In the genomic region with DNA sequence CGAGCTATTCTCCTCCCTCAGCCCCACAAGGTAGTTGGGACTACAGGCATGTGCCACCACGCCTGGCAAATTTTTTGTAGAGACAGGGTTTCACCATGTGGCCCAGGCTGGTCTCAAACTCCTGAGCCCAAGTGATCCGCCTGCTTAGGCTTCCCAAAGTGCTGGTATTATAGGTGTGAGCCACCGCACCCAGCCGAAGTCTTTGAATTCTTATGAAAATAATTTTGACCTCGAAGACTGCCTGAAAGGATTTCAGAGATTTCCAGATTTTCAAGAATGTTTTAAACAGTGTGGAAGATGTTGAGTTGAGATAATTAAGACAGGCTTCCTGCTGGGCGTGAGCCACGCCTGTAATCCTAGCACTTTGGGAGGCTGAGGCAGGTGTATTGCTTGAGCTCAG, we compare ENCODE assay signal across 19 cellular contexts. TPM values are rescaled to one million over a fixed set of nuclear protein-coding genes. Genes with fewer than 3 reads are reported as not detected.
A peak's percentile ranks its signal among the peaks of the same experiment; 100 is the strongest.
DNase-seq lines count a peak whose midpoint lies in the region; ATAC-seq, FAIRE-seq and TF ChIP-seq lines count a peak whose summit lies in the region.
"Had no signal": no experiment of that assay in that cellular context is flagged by ENCODE, and none has a peak within 500 bp of the region (broad histone marks: within the 10 kb centered on the region; RNA-seq: fewer than 3 reads in every experiment).

No MANE protein-coding gene starts in this region.

- H3K27me3 ChIP-seq in endodermal cell (ENCODE audit: control insufficient read depth, insufficient read depth, low read length, poor library complexity, severe bottlenecking), result no peaks in the 10 kb centered on the region
- H3K27me3 ChIP-seq: BLaER1 treated with 17β-estradiol and CSF1 and Interleukin-3, amounts not matched to agents 10 nM and 100 nM had no signal

- no peak overlapping the region for H3K4me3 Mint-ChIP-seq in activated CD4-positive, alpha-beta T cell treated with anti-CD3 and anti-CD28 coated beads, Interleukin-2, amount 10 ng/mL, durations not matched to agents 24 days and 14 days
- no peak overlapping the region for H3K4me3 Mint-ChIP-seq in activated CD4-positive, alpha-beta T cell treated with anti-CD3 and anti-CD28 coated beads, Interleukin-2, amount 10 ng/mL, durations not matched to agents 7 days and 5 days
- H3K4me3 Mint-ChIP-seq in activated naive CD4-positive, alpha-beta T cell treated with anti-CD3 and anti-CD28 coated beads for 36 hours, result no peak overlapping the region
- H3K4me3 Mint-ChIP-seq in endodermal cell, result no peak overlapping the region
- H3K4me3 Mint-ChIP-seq: B cell; CD8-positive, alpha-beta T cell; GM23338 had no signal

- no peaks in the 10 kb centered on the region for H3K9me3 Mint-ChIP-seq in activated CD4-positive, alpha-beta T cell treated with anti-CD3 and anti-CD28 coated beads, Interleukin-2, amount 10 ng/mL, durations not matched to agents 24 days and 14 days
- H3K9me3 Mint-ChIP-seq in activated CD4-positive, alpha-beta T cell treated with anti-CD3 and anti-CD28 coated beads, Interleukin-2, amount 10 ng/mL, durations not matched to agents 7 days and 5 days, result no peaks in the 10 kb centered on the region
- H3K9me3 Mint-ChIP-seq in activated naive CD4-positive, alpha-beta T cell treated with anti-CD3 and anti-CD28 coated beads for 36 hours, result no peaks in the 10 kb centered on the region
- no peaks in the 10 kb centered on the region for H3K9me3 Mint-ChIP-seq in activated naive CD4-positive, alpha-beta T cell treated with anti-CD3 and anti-CD28 coated beads, Interleukin-2, amount 50 U/mL, for 72 hours
- H3K9me3 Mint-ChIP-seq in endodermal cell, result no peaks in the 10 kb centered on the region
- H3K9me3 Mint-ChIP-seq: CD8-positive, alpha-beta T cell; GM23338 had no signal

- no peak overlapping the region for H3K9ac ChIP-seq in endodermal cell (ENCODE audit: extremely low read depth, low read length, poor library complexity, severe bottlenecking)
- H3K9ac ChIP-seq: BLaER1 treated with 17β-estradiol and CSF1 and Interleukin-3, amounts not matched to agents 10 nM and 100 nM had no signal

- 92 to 93% methylated on average over 7 to 8 of the region's 8 CpGs for WGBS in endodermal cell (ENCODE audit: insufficient coverage in 1 of 2, insufficient read length in 1 of 2), 2 experiments

- DNase-seq in activated CD4-positive, alpha-beta T cell treated with anti-CD3 and anti-CD28 coated beads, Interleukin-2, amount 10 ng/mL, durations not matched to agents 24 days and 14 days, result no peak
- no peak for DNase-seq in activated CD4-positive, alpha-beta T cell treated with anti-CD3 and anti-CD28 coated beads, Interleukin-2, amount 10 ng/mL, durations not matched to agents 7 days and 5 days
- no peak for DNase-seq in activated naive CD4-positive, alpha-beta T cell treated with anti-CD3 and anti-CD28 coated beads for 36 hours
- no peak for DNase-seq in activated naive CD4-positive, alpha-beta T cell treated with anti-CD3 and anti-CD28 coated beads, Interleukin-2, amount 50 U/mL, for 72 hours (ENCODE audit: low spot score in 2 of 2)
- no peak for DNase-seq in endodermal cell
- no peak for DNase-seq in NAMALWA (ENCODE audit: low spot score)
- no peak for DNase-seq in frontal cortex (ENCODE audit: low spot score in 2 of 2)
- no peak for DNase-seq in stimulated activated CD4-positive, alpha-beta T cell treated with anti-CD3 and anti-CD28 coated beads, Interleukin-12 subunit alpha, Interleukin-12 subunit beta, amount 100 ng/mL, for 4 hours
- DNase-seq: 8988T; Calu3; CD8-positive, alpha-beta T cell; DMS79 treated with DMSO at 0.1 percent for 48 hours; GF-D8; HCEC 1CT had no signal

- CTCF ChIA-PET in activated CD4-positive, alpha-beta T cell treated with anti-CD3 and anti-CD28 coated beads, Interleukin-2, amount 10 ng/mL, durations not matched to agents 7 days and 5 days (lab: Charles Lee), result interaction anchor here (2.3 kb wide), 1 partner anchor 9 kb away, joined by 5 read pairs; no protein-coding TSS in a partner anchor
- CTCF ChIA-PET in activated naive CD4-positive, alpha-beta T cell treated with anti-CD3 and anti-CD28 coated beads for 36 hours (lab: Charles Lee), result interaction anchor here (1.3 kb wide), 1 partner anchor 9 kb away, joined by 5 read pairs; no protein-coding TSS in a partner anchor

- H3K27ac Mint-ChIP-seq in activated CD4-positive, alpha-beta T cell treated with anti-CD3 and anti-CD28 coated beads, Interleukin-2, amount 10 ng/mL, durations not matched to agents 24 days and 14 days, result peak overlapping the region; percentile 20
- no peak overlapping the region for H3K27ac Mint-ChIP-seq in activated CD4-positive, alpha-beta T cell treated with anti-CD3 and anti-CD28 coated beads, Interleukin-2, amount 10 ng/mL, durations not matched to agents 7 days and 5 days
- H3K27ac Mint-ChIP-seq in activated naive CD4-positive, alpha-beta T cell treated with anti-CD3 and anti-CD28 coated beads for 36 hours, result peak overlapping the region; percentile 78
- no peak overlapping the region for H3K27ac Mint-ChIP-seq in activated naive CD4-positive, alpha-beta T cell treated with anti-CD3 and anti-CD28 coated beads, Interleukin-2, amount 50 U/mL, for 72 hours
- peak overlapping the region; percentile 39 for H3K27ac Mint-ChIP-seq in endodermal cell
- H3K27ac Mint-ChIP-seq: B cell, GM23338 had no signal

- H3K4me1 ChIP-seq in endodermal cell (ENCODE audit: control insufficient read depth, insufficient read depth, low read length), result no peaks in the 10 kb centered on the region

- POLR2A ChIA-PET in activated CD4-positive, alpha-beta T cell treated with anti-CD3 and anti-CD28 coated beads, Interleukin-2, amount 10 ng/mL, durations not matched to agents 7 days and 5 days (lab: Charles Lee), result no interaction called here

- H3K9me3 ChIP-seq in endodermal cell (ENCODE audit: control insufficient read depth, low read length), result no peaks in the 10 kb centered on the region
- H3K9me3 ChIP-seq: BLaER1 treated with 17β-estradiol and CSF1 and Interleukin-3, amounts not matched to agents 10 nM and 100 nM had no signal

- ATAC-seq in activated naive CD4-positive, alpha-beta T cell treated with anti-CD3 and anti-CD28 coated beads, Interleukin-2, amount 50 U/mL, for 72 hours, result no peak
- ATAC-seq: CD8-positive, alpha-beta T cell; GM23338 had no signal

- intact Hi-C loops in activated CD4-positive, alpha-beta T cell treated with anti-CD3 and anti-CD28 coated beads, Interleukin-2, amount 10 ng/mL, durations not matched to agents 24 days and 14 days (cut with micrococcal nuclease), result no loop called here
- intact Hi-C loops in activated naive CD4-positive, alpha-beta T cell treated with anti-CD3 and anti-CD28 coated beads for 36 hours (cut with micrococcal nuclease), result loop anchor here (10.0 kb wide), 1 partner anchor 985 kb away; the partner anchor contains the start of genes AP5M1 and EXOC5

- no peaks in the 10 kb centered on the region for H3K27me3 Mint-ChIP-seq in activated CD4-positive, alpha-beta T cell treated with anti-CD3 and anti-CD28 coated beads, Interleukin-2, amount 10 ng/mL, durations not matched to agents 24 days and 14 days
- H3K27me3 Mint-ChIP-seq in activated CD4-positive, alpha-beta T cell treated with anti-CD3 and anti-CD28 coated beads, Interleukin-2, amount 10 ng/mL, durations not matched to agents 7 days and 5 days, result no peaks in the 10 kb centered on the region
- H3K27me3 Mint-ChIP-seq in activated naive CD4-positive, alpha-beta T cell treated with anti-CD3 and anti-CD28 coated beads for 36 hours (ENCODE audit: low read depth), result no peaks in the 10 kb centered on the region
- H3K27me3 Mint-ChIP-seq in endodermal cell (ENCODE audit: insufficient read depth), result no peaks in the 10 kb centered on the region
- H3K27me3 Mint-ChIP-seq: B cell had no signal

- H3K4me3 ChIP-seq in endodermal cell (ENCODE audit: low read length), result no peak overlapping the region
- H3K4me3 ChIP-seq: BLaER1 treated with 17β-estradiol and CSF1 and Interleukin-3, amounts not matched to agents 10 nM and 100 nM; GM23338 had no signal

- TF ChIP-seq CTCF in endodermal cell (conservative IDR thresholded peaks at IDR 0.05), result no peak

- peaks cover 58% of the 10 kb centered on the region for H3K36me3 ChIP-seq in endodermal cell (ENCODE audit: control insufficient read depth, insufficient read depth, low read length)

- no peak for FAIRE-seq in frontal cortex (lab: Jason Lieb, UNC)
- FAIRE-seq: H54 had no signal

- H3K36me3 Mint-ChIP-seq in activated CD4-positive, alpha-beta T cell treated with anti-CD3 and anti-CD28 coated beads, Interleukin-2, amount 10 ng/mL, durations not matched to agents 24 days and 14 days (ENCODE audit: low read depth), result peaks cover 47% of the 10 kb centered on the region
- peaks cover 41% of the 10 kb centered on the region for H3K36me3 Mint-ChIP-seq in activated CD4-positive, alpha-beta T cell treated with anti-CD3 and anti-CD28 coated beads, Interleukin-2, amount 10 ng/mL, durations not matched to agents 7 days and 5 days (ENCODE audit: low read depth)
- peaks cover 42% of the 10 kb centered on the region for H3K36me3 Mint-ChIP-seq in activated naive CD4-positive, alpha-beta T cell treated with anti-CD3 and anti-CD28 coated beads for 36 hours (ENCODE audit: low read depth)
- H3K36me3 Mint-ChIP-seq in activated naive CD4-positive, alpha-beta T cell treated with anti-CD3 and anti-CD28 coated beads, Interleukin-2, amount 50 U/mL, for 72 hours, result peaks cover 30 to 45% of the 10 kb centered on the region in 2 donors
- H3K36me3 Mint-ChIP-seq in endodermal cell (ENCODE audit: low read depth), result peaks cover 43% of the 10 kb centered on the region

- H3K4me1 Mint-ChIP-seq in activated CD4-positive, alpha-beta T cell treated with anti-CD3 and anti-CD28 coated beads, Interleukin-2, amount 10 ng/mL, durations not matched to agents 24 days and 14 days, result peaks cover 38% of the 10 kb centered on the region
- H3K4me1 Mint-ChIP-seq in activated CD4-positive, alpha-beta T cell treated with anti-CD3 and anti-CD28 coated beads, Interleukin-2, amount 10 ng/mL, durations not matched to agents 7 days and 5 days, result peaks cover 35% of the 10 kb centered on the region
- peaks cover 41% of the 10 kb centered on the region for H3K4me1 Mint-ChIP-seq in activated naive CD4-positive, alpha-beta T cell treated with anti-CD3 and anti-CD28 coated beads for 36 hours (ENCODE audit: low read depth)
- H3K4me1 Mint-ChIP-seq in endodermal cell, result peaks cover 14% of the 10 kb centered on the region

- H3K27ac ChIP-seq in endodermal cell (ENCODE audit: low read depth, low read length), result no peak overlapping the region
- H3K27ac ChIP-seq: BLaER1 treated with 17β-estradiol and CSF1 and Interleukin-3, amounts not matched to agents 10 nM and 100 nM; HL-60 had no signal

RNA-seq across cellular contexts. Expression of gene PSMA3, which starts 5.0 kb away (rescaled TPM):
- 474 and 479 TPM in 2 replicates for total RNA-seq in activated CD4-positive, alpha-beta T cell treated with anti-CD3 and anti-CD28 coated beads, Interleukin-2, amount 10 ng/mL, durations not matched to agents 24 days and 14 days
- 100 to 1,000 TPM; 233 to 245 TPM for total RNA-seq in activated CD4-positive, alpha-beta T cell treated with anti-CD3 and anti-CD28 coated beads, Interleukin-2, amount 10 ng/mL, durations not matched to agents 7 days and 5 days
- 100 to 1,000 TPM; 399 to 424 TPM for total RNA-seq in activated naive CD4-positive, alpha-beta T cell treated with anti-CD3 and anti-CD28 coated beads for 36 hours
- 100 to 1,000 TPM; 252 to 310 TPM for total RNA-seq in activated naive CD4-positive, alpha-beta T cell treated with anti-CD3 and anti-CD28 coated beads, Interleukin-2, amount 50 U/mL, for 72 hours
- total RNA-seq in endodermal cell (100 to 1,000 TPM; 279 to 291 TPM), frontal cortex (33.8 TPM)
- 172 TPM for polyA plus RNA-seq in endodermal cell (2013, experiment 1 of 2)
- polyA plus RNA-seq in endodermal cell (2013, experiment 2 of 2), result 166 TPM

RNA-seq across cellular contexts. Expression of gene ARID4A, which starts 48.7 kb away (rescaled TPM):
- 18.7 and 20.3 TPM in 2 replicates for total RNA-seq in activated CD4-positive, alpha-beta T cell treated with anti-CD3 and anti-CD28 coated beads, Interleukin-2, amount 10 ng/mL, durations not matched to agents 24 days and 14 days
- 10 to 100 TPM; 32.8 to 37.3 TPM for total RNA-seq in activated CD4-positive, alpha-beta T cell treated with anti-CD3 and anti-CD28 coated beads, Interleukin-2, amount 10 ng/mL, durations not matched to agents 7 days and 5 days
- total RNA-seq in activated naive CD4-positive, alpha-beta T cell treated with anti-CD3 and anti-CD28 coated beads for 36 hours, result 10 to 100 TPM; 18.9 to 20.4 TPM
- total RNA-seq in activated naive CD4-positive, alpha-beta T cell treated with anti-CD3 and anti-CD28 coated beads, Interleukin-2, amount 50 U/mL, for 72 hours, result 10 to 100 TPM; 27.3 to 30.4 TPM
- total RNA-seq in endodermal cell (10 to 100 TPM; 22.1 to 24.5 TPM), frontal cortex (59.1 TPM)
- polyA plus RNA-seq in endodermal cell (2013, experiment 1 of 2), result 14.7 TPM
- 13.6 TPM for polyA plus RNA-seq in endodermal cell (2013, experiment 2 of 2)

RNA-seq across cellular contexts. Expression of gene ACTR10, which starts 49.7 kb away (rescaled TPM):
- total RNA-seq in activated CD4-positive, alpha-beta T cell treated with anti-CD3 and anti-CD28 coated beads, Interleukin-2, amount 10 ng/mL, durations not matched to agents 24 days and 14 days, result 38.7 and 40.5 TPM in 2 replicates
- total RNA-seq in activated CD4-positive, alpha-beta T cell treated with anti-CD3 and anti-CD28 coated beads, Interleukin-2, amount 10 ng/mL, durations not matched to agents 7 days and 5 days, result 10 to 100 TPM; 39.2 to 46.3 TPM
- 10 to 100 TPM; 29.5 to 29.7 TPM for total RNA-seq in activated naive CD4-positive, alpha-beta T cell treated with anti-CD3 and anti-CD28 coated beads for 36 hours
- 10 to 100 TPM; 22.4 to 37.4 TPM for total RNA-seq in activated naive CD4-positive, alpha-beta T cell treated with anti-CD3 and anti-CD28 coated beads, Interleukin-2, amount 50 U/mL, for 72 hours
- 10 to 100 TPM; 53.2 to 53.8 TPM for total RNA-seq in endodermal cell
- 88.6 TPM for polyA plus RNA-seq in endodermal cell (2013, experiment 1 of 2)
- polyA plus RNA-seq in endodermal cell (2013, experiment 2 of 2), result 89.5 TPM
- 128 TPM for total RNA-seq in frontal cortex

Comparison
In these comparisons a context has a peak if more than half of its experiments do, and no peak if none do; other contexts are left out.
1. H3K27ac Mint-ChIP-seq: peak in activated CD4-positive, alpha-beta T cell treated with anti-CD3 and anti-CD28 coated beads, Interleukin-2, amount 10 ng/mL, durations not matched to agents 24 days and 14 days (single experiment), activated naive CD4-positive, alpha-beta T cell treated with anti-CD3 and anti-CD28 coated beads for 36 hours (single experiment) and endodermal cell (single experiment); none in activated CD4-positive, alpha-beta T cell treated with anti-CD3 and anti-CD28 coated beads, Interleukin-2, amount 10 ng/mL, durations not matched to agents 7 days and 5 days (single experiment) and activated naive CD4-positive, alpha-beta T cell treated with anti-CD3 and anti-CD28 coated beads, Interleukin-2, amount 50 U/mL, for 72 hours (0 of 2).